ENCODE assay signal across 13 cellular contexts in genomic region chr2:33411765-33412164, GRCh38.
A peak's percentile ranks its signal among the peaks of the same experiment; 100 is the strongest.
DNase-seq lines count a peak whose midpoint lies in the region; ATAC-seq, FAIRE-seq and TF ChIP-seq lines count a peak whose summit lies in the region.
"Had no signal": no experiment of that assay in that cellular context is flagged by ENCODE, and none has a peak within 500 bp of the region (broad histone marks: within the 10 kb centered on the region; RNA-seq: fewer than 3 reads in every experiment).

No MANE protein-coding gene starts in this region.

- FAIRE-seq in GM12878 (lab: Jason Lieb, UNC) = no peak

- TF ChIP-seq POLR2A in GM12878 (IDR thresholded peaks at IDR 0.05; ENCODE audit: low read depth, low read length) (no peak), sigmoid colon (IDR thresholded peaks at IDR 0.05) (no peak)

- CTCF ChIA-PET in GM12878 (lab: Yijun Ruan, JAX) = interaction anchor here (3.6 kb wide), 1 partner anchor 171 kb away, joined by 50 read pairs; no protein-coding TSS in a partner anchor

- no peaks in the 10 kb centered on the region for H3K36me3 ChIP-seq in GM12878 (ENCODE audit: control insufficient read depth in 2 of 2, insufficient read depth in 2 of 2, low read length in 1 of 2)
- H3K36me3 ChIP-seq in upper lobe of right lung = no peaks in the 10 kb centered on the region
- no peaks in the 10 kb centered on the region for H3K36me3 ChIP-seq in sigmoid colon
- H3K36me3 ChIP-seq: BLaER1 treated with 17β-estradiol and CSF1 and Interleukin-3, amounts not matched to agents 10 nM and 100 nM; stomach had no signal

- SMC1A ChIA-PET in GM12878 (lab: Charles Lee; ENCODE audit: uncharacterized antibody, unreplicated experiment) = interaction anchor here (3.4 kb wide), 1 partner anchor 171 kb away, joined by 31 read pairs; no protein-coding TSS in a partner anchor

- H3K27me3 ChIP-seq in GM12878 (replicated peaks in 1 of 2; ENCODE audit: control insufficient read depth in 2 of 2, insufficient read depth in 2 of 2, low read length in 1 of 2) = no peaks in the 10 kb centered on the region
- no peaks in the 10 kb centered on the region for H3K27me3 ChIP-seq in upper lobe of right lung
- no peaks in the 10 kb centered on the region for H3K27me3 ChIP-seq in foreskin keratinocyte
- no peaks in the 10 kb centered on the region for H3K27me3 ChIP-seq in sigmoid colon
- H3K27me3 ChIP-seq: BLaER1 treated with 17β-estradiol and CSF1 and Interleukin-3, amounts not matched to agents 10 nM and 100 nM; stomach had no signal

- intact Hi-C loops in GM12878 (cut with micrococcal nuclease; ENCODE audit: unreplicated experiment) (no loop called here), upper lobe of right lung (cut with DNase I) (loop anchor here (10.0 kb wide), 1 partner anchor 173 kb away; no protein-coding TSS in a partner anchor), sigmoid colon (cut with DNase I) (no loop called here)

- H3K79me2 ChIP-seq in GM12878 (ENCODE audit: control insufficient read depth, insufficient read depth, low read length) = no peaks in the 10 kb centered on the region

- no peak overlapping the region for H3K4me2 ChIP-seq in GM12878 (ENCODE audit: control insufficient read depth, insufficient read depth)
- H3K4me2 ChIP-seq: BLaER1 treated with 17β-estradiol and CSF1 and Interleukin-3, amounts not matched to agents 10 nM and 100 nM had no signal

- DNase-seq in AG20443 (ENCODE audit: low spot score) (peak; percentile 59), LHCN-M2 (ENCODE audit: low read depth) (peak; percentile 96), GM12878 (ENCODE audit: low read depth, low spot score) (no peak), left lobe of liver (ENCODE audit: low spot score) (no peak), upper lobe of right lung (no peak), foreskin keratinocyte (no peak), sigmoid colon (no peak)
- DNase-seq: MM.1S, NCI-H446 treated with DMSO at 0.1 percent for 48 hours, stomach had no signal

- H3K4me1 ChIP-seq in GM12878 (ENCODE audit: control insufficient read depth, insufficient read depth, low read length) (no peaks in the 10 kb centered on the region), upper lobe of right lung (no peaks in the 10 kb centered on the region), foreskin keratinocyte (peaks cover 9% of the 10 kb centered on the region), sigmoid colon (no peaks in the 10 kb centered on the region)

- in situ Hi-C loops in GM12878 (cut with MboI) = no loop called here

- 80% methylated on average over 3 of the region's 3 CpGs for WGBS in GM12878 (ENCODE audit: insufficient coverage, insufficient replicate concordance, low lambda C conversion rate, missing lambda C conversion rate)
- WGBS in sigmoid colon, 2 donors = 16 to 51% methylated on average over 3 of the region's 3 CpGs

- no peak overlapping the region for H3K9ac ChIP-seq in GM12878 (ENCODE audit: control insufficient read depth, insufficient read depth, low read length)
- H3K9ac ChIP-seq: BLaER1 treated with 17β-estradiol and CSF1 and Interleukin-3, amounts not matched to agents 10 nM and 100 nM had no signal

- H3K4me3 ChIP-seq in GM12878 = no peak overlapping the region
- no peak overlapping the region for H3K4me3 ChIP-seq in upper lobe of right lung
- no peak overlapping the region for H3K4me3 ChIP-seq in sigmoid colon
- H3K4me3 ChIP-seq: BLaER1 treated with 17β-estradiol and CSF1 and Interleukin-3, amounts not matched to agents 10 nM and 100 nM; stomach had no signal

- no TSS peak for BruUV-seq in GM12878 (replicated peaks; lab: Mats Ljungman, UMichigan)

- TF ChIP-seq RAD21 in GM12878 (IDR thresholded peaks at IDR 0.05; ENCODE audit: insufficient read depth, low read depth, low read length) = no peak

- TF ChIP-seq CTCF in GM12878 (IDR thresholded peaks at IDR 0.05 in 2 of 3, conservative IDR thresholded peaks at IDR 0.05 in 1 of 3; ENCODE audit: control insufficient read depth in 2 of 3, extremely low read depth in 1 of 3, insufficient read depth in 1 of 3, low read depth in 3 of 3, low read length in 3 of 3) (no peak), upper lobe of right lung (IDR thresholded peaks at IDR 0.05) (no peak), foreskin keratinocyte (conservative IDR thresholded peaks at IDR 0.05) (no peak), sigmoid colon (IDR thresholded peaks at IDR 0.05) (no peak)

- TF ChIP-seq EP300 in GM12878 (IDR thresholded peaks at IDR 0.05; ENCODE audit: borderline replicate concordance in 1 of 2, control insufficient read depth in 1 of 2, low read depth in 2 of 2, low read length in 2 of 2) (no peak), sigmoid colon (IDR thresholded peaks at IDR 0.05) (no peak)

- H3K9me3 ChIP-seq in GM12878 (replicated peaks; ENCODE audit: control insufficient read depth, insufficient read depth, low read length) (no peaks in the 10 kb centered on the region; the same call in 2 of the 3 replicates), upper lobe of right lung (no peaks in the 10 kb centered on the region), sigmoid colon (peaks cover 0 to 8% (median 0%) of the 10 kb centered on the region in 4 donors)

- no peak overlapping the region for H2AFZ ChIP-seq in GM12878 (ENCODE audit: control insufficient read depth, low read depth, low read length)

- POLR2A ChIA-PET in GM12878 (lab: Charles Lee) = no interaction called here

- ATAC-seq in GM12878 (no peak), left lobe of liver (peak; percentile 20), GM19395 (IDR thresholded peaks at IDR 0.05; ENCODE audit: unreplicated experiment) (no peak), upper lobe of right lung (no peak), foreskin keratinocyte (no peak)
- ATAC-seq: Right ventricle myocardium inferior had no signal

- no peaks in the 10 kb centered on the region for H4K20me1 ChIP-seq in GM12878 (ENCODE audit: control insufficient read depth, insufficient read depth)
- H4K20me1 ChIP-seq: BLaER1 treated with 17β-estradiol and CSF1 and Interleukin-3, amounts not matched to agents 10 nM and 100 nM had no signal

- no peak overlapping the region for H3K27ac ChIP-seq in GM12878 (ENCODE audit: control insufficient read depth, insufficient read depth)
- H3K27ac ChIP-seq in upper lobe of right lung = no peak overlapping the region
- no peak overlapping the region for H3K27ac ChIP-seq in foreskin keratinocyte
- no peak overlapping the region for H3K27ac ChIP-seq in sigmoid colon
- H3K27ac ChIP-seq: BLaER1 treated with 17β-estradiol and CSF1 and Interleukin-3, amounts not matched to agents 10 nM and 100 nM; stomach had no signal

- RAD21 ChIA-PET in GM12878 (lab: Charles Lee; ENCODE audit: unreplicated experiment) = no interaction called here

TF ChIP-seq in GM12878, 131 proteins besides CTCF, POLR2A, EP300 and RAD21:
- TF ChIP-seq SRF (IDR thresholded peaks at IDR 0.05; ENCODE audit: low read depth in 2 of 2, low read length in 2 of 2) = no peak
- TF ChIP-seq CHD4 (IDR thresholded peaks at IDR 0.05) = no peak
- peak; percentile 37; the same call in 1 of the 2 replicates for TF ChIP-seq ATF7 (IDR thresholded peaks at IDR 0.05; ENCODE audit: low read depth)

Comparison
In these comparisons a context has a peak if more than half of its experiments do, and no peak if none do; other contexts are left out.
1. DNase-seq: peak in AG20443 (single experiment) and LHCN-M2 (single experiment); none in GM12878 (single experiment), left lobe of liver (single experiment), upper lobe of right lung (single experiment), foreskin keratinocyte (0 of 2) and sigmoid colon (single experiment).